Comparison of ENCODE assay signal across 22 cellular contexts in genomic region chr20:46260480-46260879, GRCh38. TPM values are rescaled to one million over a fixed set of nuclear protein-coding genes. Genes with fewer than 3 reads are reported as not detected.
DNase-seq lines count a peak whose midpoint lies in the region; ATAC-seq and TF ChIP-seq lines count a peak whose summit lies in the region.
"Had no signal": no experiment of that assay in that cellular context is flagged by ENCODE, and none has a peak within 500 bp of the region (broad histone marks: within the 10 kb centered on the region; RNA-seq: fewer than 3 reads in every experiment).

No MANE protein-coding gene starts in this region.

- H3K4me1 ChIP-seq in heart right ventricle, result peaks cover 0 to 5% (median 0%) of the 10 kb centered on the region in 9 donors
- H3K4me1 ChIP-seq in psoas muscle, result no peaks in the 10 kb centered on the region
- no peaks in the 10 kb centered on the region for H3K4me1 ChIP-seq in OCI-LY7 (ENCODE audit: insufficient read depth, low read length, poor library complexity, severe bottlenecking)
- H3K4me1 ChIP-seq: SJCRH30 had no signal

- CTCF ChIA-PET in OCI-LY7 (lab: Charles Lee; ENCODE audit: unreplicated experiment), result no interaction called here

- H3K27ac Mint-ChIP-seq in natural killer cell treated with Interleukin-12 subunit alpha and Interleukin-12 subunit beta and Interleukin-15 and Interleukin-18, amount 100 ng/mL, for 72 hours, result no peak overlapping the region
- no peak overlapping the region for H3K27ac Mint-ChIP-seq in activated T-helper 1 cell treated with anti-CD3 and anti-CD28 coated beads, Interleukin-12 subunit alpha, Interleukin-12 subunit beta, Interleukin-2, Interleukin-4 antibody, amounts not matched to agents 30 ng/mL and 10 ng/mL and 1 ng/mL, durations not matched to agents 14 hours and 24 hours and 36 hours
- H3K27ac Mint-ChIP-seq: activated T-cell treated with anti-CD3 and anti-CD28 coated beads, Interleukin-2, amount 50 U/mL, for 24 hours; T-helper 1 cell treated with Interleukin-12 subunit alpha and Interleukin-12 subunit beta and Interleukin-4 antibody, amounts not matched to agents 30 μg/mL and 1 μg/mL, for 36 hours had no signal

- no peak overlapping the region for H3K4me3 Mint-ChIP-seq in natural killer cell treated with Interleukin-12 subunit alpha and Interleukin-12 subunit beta and Interleukin-15 and Interleukin-18, amount 100 ng/mL, for 72 hours
- H3K4me3 Mint-ChIP-seq in activated T-helper 1 cell treated with anti-CD3 and anti-CD28 coated beads, Interleukin-12 subunit alpha, Interleukin-12 subunit beta, Interleukin-2, Interleukin-4 antibody, amounts not matched to agents 30 ng/mL and 10 ng/mL and 1 ng/mL, durations not matched to agents 14 hours and 24 hours and 36 hours, result no peak overlapping the region
- H3K4me3 Mint-ChIP-seq: activated T-cell treated with anti-CD3 and anti-CD28 coated beads, Interleukin-2, amount 50 U/mL, for 24 hours; T-helper 1 cell treated with Interleukin-12 subunit alpha and Interleukin-12 subunit beta and Interleukin-4 antibody, amounts not matched to agents 30 μg/mL and 1 μg/mL, for 36 hours had no signal

- H3K9me3 ChIP-seq in heart right ventricle (no peaks in the 10 kb centered on the region), psoas muscle (no peaks in the 10 kb centered on the region), OCI-LY7 (ENCODE audit: low read length) (no peaks in the 10 kb centered on the region)
- H3K9me3 ChIP-seq: BLaER1, SJCRH30 had no signal

- H3K27ac ChIP-seq in heart right ventricle (no peak overlapping the region), psoas muscle (peak overlapping the region; percentile 59), OCI-LY7 (ENCODE audit: low read depth, low read length, poor library complexity, severe bottlenecking) (no peak overlapping the region)
- H3K27ac ChIP-seq: BLaER1, SJCRH30, skin epidermis, VCaP had no signal

- no peaks in the 10 kb centered on the region; the same call in 1 of the 2 replicates for H4K20me1 ChIP-seq in OCI-LY7 (ENCODE audit: insufficient read depth, low read length)
- H4K20me1 ChIP-seq: BLaER1 had no signal

- BruUV-seq in OCI-LY7 (replicated peaks; lab: Mats Ljungman, UMichigan), result no TSS peak

- H3K36me3 ChIP-seq in heart right ventricle (no peaks in the 10 kb centered on the region), psoas muscle (ENCODE audit: insufficient read depth in 1 of 2, low read depth in 1 of 2) (no peaks in the 10 kb centered on the region), OCI-LY7 (ENCODE audit: insufficient read depth, low read length) (no peaks in the 10 kb centered on the region)
- H3K36me3 ChIP-seq: BLaER1, SJCRH30 had no signal

- H3K36me3 Mint-ChIP-seq in natural killer cell treated with Interleukin-12 subunit alpha and Interleukin-12 subunit beta and Interleukin-15 and Interleukin-18, amount 100 ng/mL, for 72 hours, result no peaks in the 10 kb centered on the region
- no peaks in the 10 kb centered on the region for H3K36me3 Mint-ChIP-seq in activated T-helper 1 cell treated with anti-CD3 and anti-CD28 coated beads, Interleukin-12 subunit alpha, Interleukin-12 subunit beta, Interleukin-2, Interleukin-4 antibody, amounts not matched to agents 30 ng/mL and 10 ng/mL and 1 ng/mL, durations not matched to agents 14 hours and 24 hours and 36 hours (ENCODE audit: low read depth)

- intact Hi-C loops in heart right ventricle (cut with DNase I), result no loop called here
- intact Hi-C loops in psoas muscle (cut with DNase I), result no loop called here
- intact Hi-C loops in OCI-LY7 (cut with micrococcal nuclease; ENCODE audit: unreplicated experiment), result no loop called here
- intact Hi-C loops in activated T-helper 1 cell treated with anti-CD3 and anti-CD28 coated beads, Interleukin-12 subunit alpha, Interleukin-12 subunit beta, Interleukin-2, Interleukin-4 antibody, amounts not matched to agents 30 ng/mL and 10 ng/mL and 1 ng/mL, durations not matched to agents 14 hours and 24 hours and 36 hours (cut with micrococcal nuclease), result no loop called here

- no peak overlapping the region for H2AFZ ChIP-seq in OCI-LY7 (ENCODE audit: low read length)

- H3K9me2 ChIP-seq in OCI-LY7 (ENCODE audit: insufficient read depth, low read length), result no peaks in the 10 kb centered on the region

- peak in 6 of 8 donors; percentile 19 to 93 (median 44) for ATAC-seq in heart right ventricle
- ATAC-seq in psoas muscle, result peak; percentile 90 to 93 (median 92)
- no peak for ATAC-seq in natural killer cell treated with Interleukin-12 subunit alpha and Interleukin-12 subunit beta and Interleukin-15 and Interleukin-18, amount 100 ng/mL, for 72 hours
- ATAC-seq: left colon had no signal

- H3K4me2 ChIP-seq in OCI-LY7 (ENCODE audit: low read length), result no peak overlapping the region
- H3K4me2 ChIP-seq: BLaER1 had no signal

- no peak for TF ChIP-seq CTCF in heart right ventricle (IDR thresholded peaks at IDR 0.05)
- no peak for TF ChIP-seq CTCF in psoas muscle (IDR thresholded peaks at IDR 0.05)
- no peak for TF ChIP-seq CTCF in OCI-LY7 (conservative IDR thresholded peaks at IDR 0.05; ENCODE audit: low read length)

- H3K4me3 ChIP-seq in heart right ventricle (no peak overlapping the region), psoas muscle (no peak overlapping the region), OCI-LY7 (ENCODE audit: low read depth, low read length, poor library complexity, severe bottlenecking) (no peak overlapping the region)
- H3K4me3 ChIP-seq: BLaER1, SJCRH30, skin epidermis had no signal

- WGBS in heart right ventricle, 2 donors, result 63 to 76% methylated on average over 3 of the region's 3 CpGs
- WGBS in psoas muscle, 3 donors, result 23 to 57% (median 42%) methylated on average over 3 of the region's 3 CpGs

- peaks cover 17 to 36% of the 10 kb centered on the region in 2 donors for H3K27me3 Mint-ChIP-seq in natural killer cell treated with Interleukin-12 subunit alpha and Interleukin-12 subunit beta and Interleukin-15 and Interleukin-18, amount 100 ng/mL, for 72 hours
- H3K27me3 Mint-ChIP-seq in activated T-helper 1 cell treated with anti-CD3 and anti-CD28 coated beads, Interleukin-12 subunit alpha, Interleukin-12 subunit beta, Interleukin-2, Interleukin-4 antibody, amounts not matched to agents 30 ng/mL and 10 ng/mL and 1 ng/mL, durations not matched to agents 14 hours and 24 hours and 36 hours (ENCODE audit: insufficient read depth), result peaks cover 9% of the 10 kb centered on the region

- H3K4me1 Mint-ChIP-seq in natural killer cell treated with Interleukin-12 subunit alpha and Interleukin-12 subunit beta and Interleukin-15 and Interleukin-18, amount 100 ng/mL, for 72 hours (ENCODE audit: low read depth in 2 of 2), result no peaks in the 10 kb centered on the region
- no peaks in the 10 kb centered on the region for H3K4me1 Mint-ChIP-seq in activated T-helper 1 cell treated with anti-CD3 and anti-CD28 coated beads, Interleukin-12 subunit alpha, Interleukin-12 subunit beta, Interleukin-2, Interleukin-4 antibody, amounts not matched to agents 30 ng/mL and 10 ng/mL and 1 ng/mL, durations not matched to agents 14 hours and 24 hours and 36 hours (ENCODE audit: low read depth)

- no peaks in the 10 kb centered on the region for H3K9me3 Mint-ChIP-seq in natural killer cell treated with Interleukin-12 subunit alpha and Interleukin-12 subunit beta and Interleukin-15 and Interleukin-18, amount 100 ng/mL, for 72 hours
- no peaks in the 10 kb centered on the region for H3K9me3 Mint-ChIP-seq in activated T-helper 1 cell treated with anti-CD3 and anti-CD28 coated beads, Interleukin-12 subunit alpha, Interleukin-12 subunit beta, Interleukin-2, Interleukin-4 antibody, amounts not matched to agents 30 ng/mL and 10 ng/mL and 1 ng/mL, durations not matched to agents 14 hours and 24 hours and 36 hours
- H3K9me3 Mint-ChIP-seq: activated T-cell treated with anti-CD3 and anti-CD28 coated beads, Interleukin-2, amount 50 U/mL, for 24 hours; T-helper 1 cell treated with Interleukin-12 subunit alpha and Interleukin-12 subunit beta and Interleukin-4 antibody, amounts not matched to agents 30 μg/mL and 1 μg/mL, for 36 hours had no signal

- peaks cover 0 to 62% (median 24%) of the 10 kb centered on the region in 7 donors for H3K27me3 ChIP-seq in heart right ventricle
- peaks cover 0 to 9% (median 0%) of the 10 kb centered on the region in 3 donors for H3K27me3 ChIP-seq in psoas muscle (ENCODE audit: insufficient read depth in 3 of 3, low read length in 2 of 3)
- H3K27me3 ChIP-seq: BLaER1, SJCRH30 had no signal

- no peaks in the 10 kb centered on the region for H3K79me2 ChIP-seq in OCI-LY7 (ENCODE audit: insufficient read depth, low read depth, low read length)

- peak; percentile 28 for DNase-seq in DMS153 (lab: John Stamatoyannopoulos, UW)
- no peak for DNase-seq in DMS153 treated with DMSO at 0.1 percent for 48 hours (lab: John Stamatoyannopoulos, UW; ENCODE audit: unreplicated experiment)
- DNase-seq in NCI-H69 (lab: John Stamatoyannopoulos, UW), result peak; percentile 43
- DNase-seq in heart right ventricle, result peak; percentile 11 to 47
- peak; percentile 76 to 91 for DNase-seq in psoas muscle
- no peak for DNase-seq in natural killer cell treated with Interleukin-12 subunit alpha and Interleukin-12 subunit beta and Interleukin-15 and Interleukin-18, amount 100 ng/mL, for 72 hours (ENCODE audit: low spot score)
- DNase-seq in OCI-LY7 (ENCODE audit: low spot score), result no peak
- DNase-seq in activated T-helper 1 cell treated with anti-CD3 and anti-CD28 coated beads, Interleukin-12 subunit alpha, Interleukin-12 subunit beta, Interleukin-2, Interleukin-4 antibody, amounts not matched to agents 30 ng/mL and 10 ng/mL and 1 ng/mL, durations not matched to agents 14 hours and 24 hours and 36 hours (ENCODE audit: low spot score), result no peak
- DNase-seq: 8988T; activated CD4-positive, alpha-beta T cell treated with anti-CD3 and anti-CD28 coated beads, Interleukin-2, amount 50 U/mL, for 4 hours; activated naive CD4-positive, alpha-beta T cell treated with anti-CD3 and anti-CD28 coated beads, Interleukin-2, amount 50 U/mL, for 16 hours; activated T-cell treated with anti-CD3 and anti-CD28 coated beads, Interleukin-2, amount 50 U/mL, for 24 hours; left colon; NCI-H345; SJCRH30; stimulated activated CD4-positive, alpha-beta T cell treated with anti-CD3 and anti-CD28 coated beads, Interleukin-4, amount 100 ng/mL, for 4 hours had no signal

- POLR2A ChIA-PET in OCI-LY7 (lab: Charles Lee), result no interaction called here

RNA-seq across cellular contexts. Expression of gene CDH22, which starts 47.8 kb away (rescaled TPM):
- total RNA-seq in heart right ventricle, result 10 to 100 TPM in 1 of 10 donors, 1 to 10 TPM in 2, under 1 TPM in 7; 0.16 to 11.0 (median 0.64) TPM
- 1 to 10 TPM in 1 of 2 donors, under 1 TPM in 1; 0.04 to 1.0 TPM for polyA plus RNA-seq in heart right ventricle
- 1 to 10 TPM in 1 of 4 donors, under 1 TPM in 3; 0.11 to 1.4 (median 0.47) TPM for total RNA-seq in psoas muscle
- polyA plus RNA-seq in psoas muscle, result 1 to 10 TPM in 1 of 3 donors, under 1 TPM in 2; 0.17 to 1.2 (median 0.53) TPM
- not detected for total RNA-seq in natural killer cell treated with Interleukin-12 subunit alpha and Interleukin-12 subunit beta and Interleukin-15 and Interleukin-18, amount 100 ng/mL, for 72 hours
- not detected in 2 replicates for total RNA-seq in OCI-LY7 (2014; rRNA removed; shearing (Covaris generic))
- not detected in 2 replicates for total RNA-seq in OCI-LY7 (2022)
- total RNA-seq in activated T-helper 1 cell treated with anti-CD3 and anti-CD28 coated beads, Interleukin-12 subunit alpha, Interleukin-12 subunit beta, Interleukin-2, Interleukin-4 antibody, amounts not matched to agents 30 ng/mL and 10 ng/mL and 1 ng/mL, durations not matched to agents 14 hours and 24 hours and 36 hours, result not detected in 2 replicates
- total RNA-seq: fibroblast of villous mesenchyme, osteoblast had no signal

Comparison
In these comparisons a context has a peak if more than half of its experiments do, and no peak if none do; other contexts are left out.
1. DNase-seq: peak in DMS153 (single experiment), NCI-H69 (single experiment), heart right ventricle (2 of 2) and psoas muscle (2 of 2); none in DMS153 treated with DMSO at 0.1 percent for 48 hours (single experiment), natural killer cell treated with Interleukin-12 subunit alpha and Interleukin-12 subunit beta and Interleukin-15 and Interleukin-18, amount 100 ng/mL, for 72 hours (single experiment), OCI-LY7 (single experiment) and activated T-helper 1 cell treated with anti-CD3 and anti-CD28 coated beads, Interleukin-12 subunit alpha, Interleukin-12 subunit beta, Interleukin-2, Interleukin-4 antibody, amounts not matched to agents 30 ng/mL and 10 ng/mL and 1 ng/mL, durations not matched to agents 14 hours and 24 hours and 36 hours (single experiment).
2. ATAC-seq: peak in heart right ventricle (6 of 8) and psoas muscle (4 of 4); none in natural killer cell treated with Interleukin-12 subunit alpha and Interleukin-12 subunit beta and Interleukin-15 and Interleukin-18, amount 100 ng/mL, for 72 hours (0 of 2).